ENCODE assay signal across 1 cellular context in the genomic region with DNA sequence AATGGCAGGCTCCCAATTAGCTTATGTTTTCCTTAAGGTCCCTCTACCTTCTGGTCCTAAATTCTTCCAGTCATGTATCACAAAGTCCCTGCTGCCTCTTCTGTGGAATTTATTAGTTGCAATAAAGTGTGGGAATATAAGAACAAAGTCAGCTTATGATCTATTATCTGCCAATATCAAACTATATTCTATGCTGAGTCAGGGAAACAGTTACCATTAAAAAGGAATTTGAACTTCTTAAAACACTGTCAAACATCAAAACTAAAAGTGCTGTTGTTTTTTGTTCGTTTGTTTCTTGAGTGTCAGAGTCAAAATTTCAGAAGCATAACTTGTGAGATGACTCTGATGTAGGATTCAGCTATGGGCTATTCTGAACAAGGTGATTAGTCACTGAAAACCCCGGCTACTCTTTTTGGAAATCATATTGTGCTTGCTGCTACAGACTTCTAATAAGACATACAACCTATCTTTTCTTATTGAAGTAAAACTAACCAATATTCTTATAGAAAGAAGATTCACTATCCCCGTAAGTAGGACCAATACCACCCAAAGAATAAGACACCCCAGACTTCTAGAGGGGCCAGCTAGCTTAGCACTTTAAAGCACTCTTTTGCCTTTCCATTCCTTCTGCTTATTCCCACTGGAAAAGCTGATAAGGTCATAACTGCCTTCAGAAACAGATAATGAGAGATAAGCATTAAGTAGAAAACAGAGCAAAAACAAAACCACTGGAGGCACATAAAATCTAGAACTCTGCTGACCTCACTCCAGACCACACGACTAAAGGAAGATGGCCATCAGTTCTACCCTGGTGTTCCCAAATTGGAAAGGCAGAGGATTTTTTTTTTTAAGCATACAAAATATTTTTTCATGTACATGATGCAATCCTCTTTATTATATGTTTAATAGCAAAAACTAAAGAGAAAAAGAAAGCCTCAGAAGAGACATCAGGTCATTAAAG.
TF ChIP-seq lines count a peak whose summit lies in the region.

No MANE protein-coding gene starts in this region.

TF ChIP-seq in K562, 482 proteins besides CTCF, POLR2A, EP300 and RAD21 (continued from another document):
- TF ChIP-seq UBTF (IDR thresholded peaks at IDR 0.05; ENCODE audit: borderline replicate concordance in 1 of 2, low read depth in 2 of 2, low read length in 2 of 2) (no peak), MAFG (tag; conservative IDR thresholded peaks at IDR 0.05) (peak; percentile 41; the same call in 1 of the 2 replicates), MAFF (IDR thresholded peaks at IDR 0.05; ENCODE audit: low read length) (peak; percentile 30), ZFP36 (IDR thresholded peaks at IDR 0.05; ENCODE audit: low read depth, low read length, partially characterized antibody) (no peak), MAFK (IDR thresholded peaks at IDR 0.05; ENCODE audit: low read length) (peak; percentile 20; the same call in 1 of the 2 replicates), ZNF316 (IDR thresholded peaks at IDR 0.05) (peak; percentile 62), NFRKB (IDR thresholded peaks at IDR 0.05; ENCODE audit: low read depth) (no peak)
